9 cellular contexts compared by ENCODE assay signal in genomic region chr15:62119224-62119925, GRCh38. TPM values are rescaled to one million over a fixed set of nuclear protein-coding genes. Genes with fewer than 3 reads are reported as not detected.
DNase-seq lines count a peak whose midpoint lies in the region; ATAC-seq, FAIRE-seq and TF ChIP-seq lines count a peak whose summit lies in the region.
"Had no signal": no experiment of that assay in that cellular context is flagged by ENCODE, and none has a peak within 500 bp of the region (broad histone marks: within the 10 kb centered on the region; RNA-seq: fewer than 3 reads in every experiment).

No MANE protein-coding gene starts in this region.

- no peaks in the 10 kb centered on the region for H3K36me3 Mint-ChIP-seq in activated T-cell treated with anti-CD3 and anti-CD28 coated beads, Interleukin-2, amount 50 U/mL, for 24 hours (ENCODE audit: low read depth)
- no peaks in the 10 kb centered on the region for H3K36me3 Mint-ChIP-seq in nephron (ENCODE audit: low read depth)

- TSS peak; percentile 79 for BruUV-seq in endothelial cell of umbilical vein (replicated peaks; lab: Mats Ljungman, UMichigan)

- H3K27me3 ChIP-seq in endothelial cell of umbilical vein (ENCODE audit: control insufficient read depth in 2 of 2, insufficient read depth in 2 of 2, low read length in 2 of 2) (no peaks in the 10 kb centered on the region), BE2C (no peaks in the 10 kb centered on the region)
- H3K27me3 ChIP-seq: adrenal gland had no signal

- DNase-seq in activated T-cell treated with anti-CD3 and anti-CD28 coated beads, Interleukin-2, amount 50 U/mL, for 24 hours = no peak
- no peak for DNase-seq in activated T-cell treated with anti-CD3 and anti-CD28 coated beads, Interleukin-2, amount 50 U/mL, for 48 hours
- no peak for DNase-seq in SK-N-MC (ENCODE audit: low read depth, low spot score)
- peak; percentile 98 for DNase-seq in endothelial cell of umbilical vein (ENCODE audit: low read depth, low spot score)
- DNase-seq in BE2C = no peak
- DNase-seq in frontal cortex (ENCODE audit: low spot score in 2 of 2) = no peak

- peak overlapping the region; percentile 91 for H3K27ac Mint-ChIP-seq in activated T-cell treated with anti-CD3 and anti-CD28 coated beads, Interleukin-2, amount 50 U/mL, for 24 hours
- H3K27ac Mint-ChIP-seq in nephron = peak overlapping the region in 2 of 3 experiments; percentile 22 to 54

- no peak for TF ChIP-seq CTCF in endothelial cell of umbilical vein (IDR thresholded peaks at IDR 0.05; ENCODE audit: extremely low read depth in 1 of 2, insufficient read depth in 1 of 2, low read depth in 1 of 2, low read length in 2 of 2)
- no peak for TF ChIP-seq CTCF in nephron (IDR thresholded peaks at IDR 0.05; ENCODE audit: unreplicated experiment in 3 of 3)
- TF ChIP-seq CTCF in BE2C (IDR thresholded peaks at IDR 0.05; ENCODE audit: low read depth, low read length) = no peak

- peaks cover 6% of the 10 kb centered on the region for H3K27me3 Mint-ChIP-seq in activated T-cell treated with anti-CD3 and anti-CD28 coated beads, Interleukin-2, amount 50 U/mL, for 24 hours
- peaks cover 3% of the 10 kb centered on the region for H3K27me3 Mint-ChIP-seq in nephron (ENCODE audit: low read depth)

- FAIRE-seq in endothelial cell of umbilical vein (lab: Jason Lieb, UNC) = peak; percentile 95
- no peak for FAIRE-seq in frontal cortex (lab: Jason Lieb, UNC)

- CTCF ChIA-PET in endothelial cell of umbilical vein (lab: Charles Lee) = interaction anchor here (0.8 to 1.7 kb wide), 16 partner anchors 12 to 285 kb away, joined by 3 to 17 read pairs (median 4); partner anchors contain the start of genes C2CD4A, C2CD4B and VPS13C

- peak overlapping the region; percentile 28 for H3K4me3 Mint-ChIP-seq in activated T-cell treated with anti-CD3 and anti-CD28 coated beads, Interleukin-2, amount 50 U/mL, for 24 hours
- no peak overlapping the region for H3K4me3 Mint-ChIP-seq in nephron

- H3K27ac ChIP-seq in SK-N-MC (peak overlapping the region; percentile 44; the same call in 1 of the 2 replicates), endothelial cell of umbilical vein (ENCODE audit: insufficient read depth, low read depth, low read length) (peak overlapping the region; percentile 92)

- dilution Hi-C loops in endothelial cell of umbilical vein (cut with MboI; ENCODE audit: extremely low pct_ligation_motif_present, low sequenced_read_pairs) = no loop called here

- intact Hi-C loops in endothelial cell of umbilical vein (cut with micrococcal nuclease) = loop anchor here (1.0 kb wide), 2 partner anchors 9 to 51 kb away; no protein-coding TSS in a partner anchor

- no peak for ATAC-seq in HG03571 (IDR thresholded peaks at IDR 0.05; ENCODE audit: unreplicated experiment)

- H3K79me2 ChIP-seq in endothelial cell of umbilical vein (ENCODE audit: control insufficient read depth, insufficient read depth, low read length) = no peaks in the 10 kb centered on the region

- H3K4me1 Mint-ChIP-seq in activated T-cell treated with anti-CD3 and anti-CD28 coated beads, Interleukin-2, amount 50 U/mL, for 24 hours (ENCODE audit: low read depth) = peaks cover 54% of the 10 kb centered on the region
- H3K4me1 Mint-ChIP-seq in nephron = peaks cover 19% of the 10 kb centered on the region

- POLR2A ChIA-PET in endothelial cell of umbilical vein (lab: Charles Lee) = interaction anchor here (0.7 to 1.7 kb wide), 4 partner anchors 40 to 59 kb away, joined by 3 to 8 read pairs (median 4); partner anchors contain the start of genes C2CD4B and VPS13C

- H3K4me2 ChIP-seq in endothelial cell of umbilical vein (ENCODE audit: insufficient read depth, low read length) = peak overlapping the region; percentile 53

- H3K9ac ChIP-seq in SK-N-MC (ENCODE audit: insufficient read length) = no peak overlapping the region
- peak overlapping the region; percentile 81 for H3K9ac ChIP-seq in endothelial cell of umbilical vein (replicated peaks; ENCODE audit: extremely low read depth, insufficient read depth, low read length)

- H3K9me3 ChIP-seq in SK-N-MC (ENCODE audit: low read depth, low read length) (no peaks in the 10 kb centered on the region), endothelial cell of umbilical vein (replicated peaks; ENCODE audit: control insufficient read depth, insufficient read depth, low read length) (no peaks in the 10 kb centered on the region), BE2C (no peaks in the 10 kb centered on the region)
- H3K9me3 ChIP-seq: adrenal gland had no signal

- no peaks in the 10 kb centered on the region for H3K9me1 ChIP-seq in endothelial cell of umbilical vein (replicated peaks; ENCODE audit: control insufficient read depth, extremely low read depth, insufficient read depth, low read length)

- peaks cover 41% of the 10 kb centered on the region for H3K4me1 ChIP-seq in endothelial cell of umbilical vein (ENCODE audit: control insufficient read depth, extremely low read depth, insufficient read depth, low read length)
- H3K4me1 ChIP-seq in BE2C = peaks cover 6% of the 10 kb centered on the region

- no peaks in the 10 kb centered on the region for H3K9me3 Mint-ChIP-seq in activated T-cell treated with anti-CD3 and anti-CD28 coated beads, Interleukin-2, amount 50 U/mL, for 24 hours
- no peaks in the 10 kb centered on the region for H3K9me3 Mint-ChIP-seq in nephron

- no peaks in the 10 kb centered on the region for H4K20me1 ChIP-seq in endothelial cell of umbilical vein (replicated peaks; ENCODE audit: control insufficient read depth, extremely low read depth, insufficient read depth, low read length)

- H3K4me3 ChIP-seq in SK-N-MC (no peak overlapping the region), endothelial cell of umbilical vein (replicated peaks in 1 of 3; ENCODE audit: insufficient read depth in 1 of 3, low read depth in 1 of 3, low read length in 3 of 3) (peak overlapping the region in 1 of 3 experiments; percentile 13), BE2C (ENCODE audit: low read depth, low read length) (no peak overlapping the region)
- H3K4me3 ChIP-seq: adrenal gland had no signal

- H2AFZ ChIP-seq in endothelial cell of umbilical vein (ENCODE audit: low read depth, low read length) = peak overlapping the region; percentile 29

- no peaks in the 10 kb centered on the region for H3K36me3 ChIP-seq in SK-N-MC (ENCODE audit: insufficient read depth, low read length)
- H3K36me3 ChIP-seq in endothelial cell of umbilical vein (ENCODE audit: control insufficient read depth in 2 of 2, extremely low read depth in 1 of 2, insufficient read depth in 2 of 2, low read length in 2 of 2) = no peaks in the 10 kb centered on the region
- H3K36me3 ChIP-seq in BE2C = no peaks in the 10 kb centered on the region
- H3K36me3 ChIP-seq: adrenal gland had no signal

- TF ChIP-seq POLR2A in endothelial cell of umbilical vein (IDR thresholded peaks at IDR 0.05; ENCODE audit: low read depth, low read length) = no peak

TF ChIP-seq in endothelial cell of umbilical vein, 7 proteins besides CTCF, POLR2A, EP300 and RAD21 (continues in another document):
- peak; percentile 84 for TF ChIP-seq FOS (IDR thresholded peaks at IDR 0.05; ENCODE audit: borderline replicate concordance, insufficient read depth, low read length)
- peak; percentile 97 for TF ChIP-seq JUN (IDR thresholded peaks at IDR 0.05; ENCODE audit: borderline replicate concordance, insufficient read depth, insufficient read length, low read depth)
- TF ChIP-seq POLR2AphosphoS5 (IDR thresholded peaks at IDR 0.05; ENCODE audit: insufficient read depth, low read depth, low read length) = peak; percentile 33
- TF ChIP-seq MAX (IDR thresholded peaks at IDR 0.05; ENCODE audit: insufficient read depth, insufficient read length) = no peak
- no peak for TF ChIP-seq MYC (IDR thresholded peaks at IDR 0.05; ENCODE audit: low read depth, low read length)
- TF ChIP-seq GATA2 (IDR thresholded peaks at IDR 0.05; ENCODE audit: insufficient read depth, insufficient read length, low read depth, low read length) = no peak

RNA-seq across cellular contexts. Expression of gene C2CD4B, which starts 45.7 kb away (rescaled TPM):
- total RNA-seq in endothelial cell of umbilical vein (28.4 and 31.7 TPM in 2 replicates), frontal cortex (0.41 TPM)
- 31.5 and 31.7 TPM in 2 replicates for polyA plus RNA-seq in endothelial cell of umbilical vein
- 10.7 and 21.1 TPM in 2 replicates for polyA plus RNA-seq in endothelial cell of umbilical vein (2011; cell fraction: cytosol; rRNA removed)
- polyA plus RNA-seq in endothelial cell of umbilical vein (2011; cell fraction: nucleus; rRNA removed) = 33.6 and 34.4 TPM in 2 replicates
- polyA plus RNA-seq in endothelial cell of umbilical vein (2012) = 7.8 and 12.1 TPM in 2 replicates
- 7.0 and 7.5 TPM in 2 replicates for polyA minus RNA-seq in endothelial cell of umbilical vein
- polyA minus RNA-seq in endothelial cell of umbilical vein (2011; cell fraction: cytosol; rRNA and poly(A)+ RNA removed) = not detected
- polyA minus RNA-seq in endothelial cell of umbilical vein (2011; cell fraction: nucleus; rRNA and poly(A)+ RNA removed) = 25.2 and 57.0 TPM in 2 replicates
- polyA plus RNA-seq in BE2C (2012; ENCODE audit: insufficient read depth, insufficient read length, low read depth) = not detected

RNA-seq across cellular contexts. Expression of gene C2CD4A, which starts 52.6 kb away (rescaled TPM):
- total RNA-seq in endothelial cell of umbilical vein (0.46 and 1.1 TPM in 2 replicates), frontal cortex (under 0.01 TPM)
- polyA plus RNA-seq in endothelial cell of umbilical vein = 0.10 and 0.33 TPM in 2 replicates
- polyA plus RNA-seq in endothelial cell of umbilical vein (2011; cell fraction: cytosol; rRNA removed) = 0.23 and 0.25 TPM in 2 replicates
- 0.64 and 0.80 TPM in 2 replicates for polyA plus RNA-seq in endothelial cell of umbilical vein (2011; cell fraction: nucleus; rRNA removed)
- 0.25 and 0.37 TPM in 2 replicates for polyA plus RNA-seq in endothelial cell of umbilical vein (2012)
- 0.06 and 0.34 TPM in 2 replicates for polyA minus RNA-seq in endothelial cell of umbilical vein
- polyA minus RNA-seq in endothelial cell of umbilical vein (2011; cell fraction: cytosol; rRNA and poly(A)+ RNA removed) = not detected
- polyA minus RNA-seq in endothelial cell of umbilical vein (2011; cell fraction: nucleus; rRNA and poly(A)+ RNA removed) = 1.6 and 2.3 TPM in 2 replicates
- 0.25 TPM for polyA plus RNA-seq in BE2C (2012; ENCODE audit: insufficient read depth, insufficient read length, low read depth)

RNA-seq across cellular contexts. Expression of gene VPS13C, which starts 59.1 kb away (rescaled TPM):
- total RNA-seq in endothelial cell of umbilical vein = 57.5 and 60.3 TPM in 2 replicates
- polyA plus RNA-seq in endothelial cell of umbilical vein = 8.6 and 10.8 TPM in 2 replicates
- polyA plus RNA-seq in endothelial cell of umbilical vein (2011; cell fraction: cytosol; rRNA removed) = 7.6 TPM in 2 replicates
- polyA plus RNA-seq in endothelial cell of umbilical vein (2011; cell fraction: nucleus; rRNA removed) = 37.7 and 42.1 TPM in 2 replicates
- polyA plus RNA-seq in endothelial cell of umbilical vein (2012) = 17.6 and 21.9 TPM in 2 replicates
- polyA minus RNA-seq in endothelial cell of umbilical vein = 66.7 and 87.2 TPM in 2 replicates
- polyA minus RNA-seq in endothelial cell of umbilical vein (2011; cell fraction: cytosol; rRNA and poly(A)+ RNA removed) = 16.4 TPM
- polyA minus RNA-seq in endothelial cell of umbilical vein (2011; cell fraction: nucleus; rRNA and poly(A)+ RNA removed) = 175 and 231 TPM in 2 replicates
- 21.7 TPM for polyA plus RNA-seq in BE2C (2012; ENCODE audit: insufficient read depth, insufficient read length, low read depth)
- total RNA-seq in frontal cortex = 95.4 TPM

Comparison
In these comparisons a context has a peak if more than half of its experiments do, and no peak if none do; other contexts are left out.
1. RNA of gene C2CD4B, which starts 45.7 kb away (total RNA-seq): 28.4 to 31.7 TPM in endothelial cell of umbilical vein; 0.41 TPM in frontal cortex (single experiment); every median in the first group is over 10 times any median in the second.